Comparison of ENCODE assay signal across 8 cellular contexts in the genomic region with DNA sequence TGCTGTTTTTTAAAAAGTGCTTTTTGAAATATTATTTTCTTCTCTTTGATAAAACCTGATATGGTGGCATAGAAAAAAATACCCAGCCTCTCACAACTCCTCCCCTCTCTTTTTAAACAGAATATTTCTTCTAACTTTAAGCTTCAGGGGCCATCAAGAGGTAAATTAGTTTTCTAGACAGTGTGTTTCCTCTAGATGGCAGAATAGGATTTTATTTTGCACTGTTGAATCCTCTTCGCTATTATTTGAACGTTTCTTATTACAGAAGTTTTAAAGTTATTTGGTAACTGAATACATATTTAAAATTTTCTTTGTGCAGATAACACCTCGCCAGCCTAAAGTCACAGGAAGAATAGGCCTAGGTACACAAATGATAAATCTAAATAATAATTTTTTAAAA. TPM values are rescaled to one million over a fixed set of nuclear protein-coding genes. Genes with fewer than 3 reads are reported as not detected.
DNase-seq lines count a peak whose midpoint lies in the region; ATAC-seq, FAIRE-seq and TF ChIP-seq lines count a peak whose summit lies in the region.

No MANE protein-coding gene starts in this region.

- H3K4me2 ChIP-seq in PC-3 (ENCODE audit: low read length) = no peak overlapping the region

- no TSS peak for BruUV-seq in PC-3 (replicated peaks; lab: Mats Ljungman, UMichigan)

- no peaks in the 10 kb centered on the region for H3K9me3 ChIP-seq in PC-3 (ENCODE audit: low read length)
- no peaks in the 10 kb centered on the region for H3K9me3 ChIP-seq in esophagus squamous epithelium
- no peaks in the 10 kb centered on the region for H3K9me3 ChIP-seq in mucosa of descending colon

- no peaks in the 10 kb centered on the region for H3K36me3 ChIP-seq in PC-3 (ENCODE audit: low read depth, low read length)
- H3K36me3 ChIP-seq in esophagus squamous epithelium = no peaks in the 10 kb centered on the region
- no peaks in the 10 kb centered on the region for H3K36me3 ChIP-seq in mucosa of descending colon (ENCODE audit: low read depth)

- intact Hi-C loops in PC-3 (cut with micrococcal nuclease) = loop anchor here (1.0 kb wide), 1 partner anchor 105 kb away; no protein-coding TSS in a partner anchor
- intact Hi-C loops in esophagus squamous epithelium (cut with DNase I) = no loop called here
- intact Hi-C loops in mucosa of descending colon (cut with DNase I, micrococcal nuclease) = no loop called here

- no peaks in the 10 kb centered on the region for H3K4me1 ChIP-seq in PC-3 (ENCODE audit: insufficient read depth, low read length)
- H3K4me1 ChIP-seq in esophagus squamous epithelium = peaks cover 0 to 8% (median 0%) of the 10 kb centered on the region in 3 donors
- no peaks in the 10 kb centered on the region for H3K4me1 ChIP-seq in mucosa of descending colon (ENCODE audit: low read depth)

- no peak overlapping the region for H3K4me3 ChIP-seq in PC-3 (ENCODE audit: low read length)
- no peak overlapping the region for H3K4me3 ChIP-seq in esophagus squamous epithelium
- no peak overlapping the region for H3K4me3 ChIP-seq in mucosa of descending colon

- POLR2A ChIA-PET in PC-3 (lab: Charles Lee; ENCODE audit: unreplicated experiment) = no interaction called here

- 13 to 19% methylated on average over 3 of the region's 3 CpGs for WGBS in esophagus squamous epithelium, 2 donors

- H3F3A ChIP-seq in PC-3 (ENCODE audit: low read length, unreplicated experiment) = no peaks in the 10 kb centered on the region

- H3K79me2 ChIP-seq in PC-3 (ENCODE audit: low read length) = no peaks in the 10 kb centered on the region

- CTCF ChIA-PET in PC-3 (lab: Charles Lee) = no interaction called here

- H3K9ac ChIP-seq in PC-3 (ENCODE audit: low read length) = no peak overlapping the region

- no peak overlapping the region for H2AFZ ChIP-seq in PC-3 (ENCODE audit: low read length)

- TF ChIP-seq CTCF in PC-3 (conservative IDR thresholded peaks at IDR 0.05; ENCODE audit: low read depth, low read length) (peak; percentile 74), esophagus squamous epithelium (IDR thresholded peaks at IDR 0.05) (peak in 5 of 6 experiments; percentile 15 to 63 (median 39)), mucosa of descending colon (IDR thresholded peaks at IDR 0.05) (no peak)

- FAIRE-seq in A204.1 (lab: Jason Lieb, UNC) (peak; percentile 63), GM18507 (lab: Jason Lieb, UNC) (peak; percentile 5)

- no peak for TF ChIP-seq POLR2A in esophagus squamous epithelium (IDR thresholded peaks at IDR 0.05)

- ATAC-seq in PC-3 (peak; percentile 78), mucosa of descending colon (no peak)

- no peak overlapping the region for H3K27ac ChIP-seq in PC-3 (ENCODE audit: low read length)
- peak overlapping the region in 1 of 4 donors; percentile 29 for H3K27ac ChIP-seq in esophagus squamous epithelium

- no peaks in the 10 kb centered on the region for H3K9me2 ChIP-seq in PC-3 (replicated peaks; ENCODE audit: low read length)

- DNase-seq in GM18507 (ENCODE audit: extremely low spot score, insufficient read length, low read depth) = no peak
- DNase-seq in PC-3 = peak; percentile 54
- DNase-seq in esophagus squamous epithelium (lab: John Stamatoyannopoulos, UW) = no peak
- DNase-seq in NCI-H226 = no peak
- DNase-seq in T-helper 2 cell = no peak
- DNase-seq in mucosa of descending colon = no peak
- no peak for DNase-seq in NCI-H345 (lab: John Stamatoyannopoulos, UW)

- H4K20me1 ChIP-seq in PC-3 (ENCODE audit: low read length) = no peaks in the 10 kb centered on the region

- H3K27me3 ChIP-seq in PC-3 (ENCODE audit: low read length) = no peaks in the 10 kb centered on the region
- no peaks in the 10 kb centered on the region for H3K27me3 ChIP-seq in esophagus squamous epithelium

RNA-seq across cellular contexts. Expression of a gene that starts 30.3 kb away (rescaled TPM):
- total RNA-seq in PC-3 (2014; rRNA removed) (8.1 and 10.1 TPM in 2 replicates), esophagus squamous epithelium (10 to 100 TPM; 11.8 to 24.5 (median 12.5) TPM), mucosa of descending colon (10 to 100 TPM; 13.8 to 19.3 (median 14.5) TPM)

RNA-seq across cellular contexts. Expression of a gene that starts 38.1 kb away (rescaled TPM):
- total RNA-seq in PC-3 (2014; rRNA removed) (6.0 and 6.5 TPM in 2 replicates), esophagus squamous epithelium (10 to 100 TPM in 1 of 4 donors, 1 to 10 TPM in 3; 3.4 to 10.1 (median 5.6) TPM), mucosa of descending colon (10 to 100 TPM; 10.2 to 21.1 (median 13.6) TPM)
